In the genomic region with DNA sequence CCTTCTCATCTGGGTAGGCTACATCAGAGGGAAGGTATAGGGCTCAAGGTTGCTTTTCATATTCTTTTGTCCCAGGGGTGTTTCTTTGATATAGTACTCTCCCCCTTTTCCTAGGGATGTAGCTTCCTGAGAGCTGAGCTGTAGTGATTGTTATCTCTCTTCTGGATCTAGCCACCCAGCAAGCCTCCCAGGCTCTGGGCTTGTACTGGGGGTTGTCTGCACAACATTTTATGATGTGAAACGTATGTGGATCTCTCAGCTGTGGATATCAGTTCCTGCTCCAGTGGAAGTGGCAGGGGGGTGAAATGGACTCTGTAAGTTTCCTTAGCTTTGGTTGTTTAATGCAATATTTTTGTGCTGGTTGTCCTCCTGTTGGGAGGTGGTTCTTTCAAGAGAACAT, we compare ENCODE assay signal across 23 cellular contexts.
"Had no signal": no experiment of that assay in that cellular context is flagged by ENCODE, and none has a peak within 500 bp of the region (broad histone marks: within the 10 kb centered on the region; RNA-seq: fewer than 3 reads in every experiment).

No MANE protein-coding gene starts in this region.

- ATAC-seq: effector memory CD8-positive, alpha-beta T cell; esophagus mucosa; foreskin keratinocyte; gastrocnemius medialis; gastroesophageal sphincter; heart left ventricle; heart right ventricle had no signal

- H3K27me3 Mint-ChIP-seq: dendritic cell treated with granulocyte-macrophage colony-stimulating factor and Interleukin-4, amounts not matched to agents 40 ng/mL and 50 ng/mL, for 4 days; effector memory CD8-positive, alpha-beta T cell had no signal

- H3K4me1 ChIP-seq: colonic mucosa, esophagus muscularis mucosa, esophagus squamous epithelium, foreskin keratinocyte, gastrocnemius medialis, gastroesophageal sphincter, heart left ventricle, heart right ventricle had no signal

- H3K27ac ChIP-seq: colonic mucosa, dorsolateral prefrontal cortex, epithelial cell of prostate, esophagus muscularis mucosa, esophagus squamous epithelium, foreskin keratinocyte, gastrocnemius medialis, gastroesophageal sphincter, heart left ventricle, heart right ventricle had no signal

- H3K4me3 Mint-ChIP-seq: dendritic cell treated with granulocyte-macrophage colony-stimulating factor and Interleukin-4, amounts not matched to agents 40 ng/mL and 50 ng/mL, for 4 days; effector memory CD8-positive, alpha-beta T cell had no signal

- H3K36me3 ChIP-seq: colonic mucosa, esophagus muscularis mucosa, esophagus squamous epithelium, gastrocnemius medialis, gastroesophageal sphincter, heart left ventricle, heart right ventricle had no signal

- H3K27me3 ChIP-seq: colonic mucosa, dorsolateral prefrontal cortex, esophagus muscularis mucosa, esophagus squamous epithelium, foreskin keratinocyte, gastrocnemius medialis, gastroesophageal sphincter, heart left ventricle, heart right ventricle had no signal

- H3K4me3 ChIP-seq: colonic mucosa, dorsolateral prefrontal cortex, esophagus muscularis mucosa, esophagus squamous epithelium, gastrocnemius medialis, gastroesophageal sphincter, heart left ventricle, heart right ventricle had no signal

- DNase-seq: colonic mucosa; cortex of kidney; dermis blood vessel endothelial cell; dorsolateral prefrontal cortex; effector CD4-positive, alpha-beta T cell; effector CD8-positive, alpha-beta T cell; effector memory CD4-positive, alpha-beta T cell; effector memory CD8-positive, alpha-beta T cell; erythroblast; esophagus squamous epithelium; foreskin fibroblast; foreskin keratinocyte; foreskin melanocyte; gastrocnemius medialis; glutamatergic neuron; head of caudate nucleus; heart left ventricle; heart right ventricle had no signal

- H3K27ac Mint-ChIP-seq: dendritic cell treated with granulocyte-macrophage colony-stimulating factor and Interleukin-4, amounts not matched to agents 40 ng/mL and 50 ng/mL, for 4 days; effector memory CD8-positive, alpha-beta T cell had no signal

- H3K9me3 ChIP-seq: colonic mucosa, esophagus squamous epithelium, gastrocnemius medialis had no signal
